7 cellular contexts compared by ENCODE assay signal in genomic region chr11:86115542-86116385, GRCh38. TPM values are rescaled to one million over a fixed set of nuclear protein-coding genes. Genes with fewer than 3 reads are reported as not detected.
DNase-seq lines count a peak whose midpoint lies in the region; ATAC-seq and TF ChIP-seq lines count a peak whose summit lies in the region.

No MANE protein-coding gene starts in this region.

- TF ChIP-seq EP300 in sigmoid colon (IDR thresholded peaks at IDR 0.05), result no peak

- H3K27ac Mint-ChIP-seq in activated CD8-positive, alpha-beta T cell treated with anti-CD3 and anti-CD28 coated beads for 36 hours, result peak overlapping the region; percentile 84

- H3K36me3 ChIP-seq in sigmoid colon, result no peaks in the 10 kb centered on the region

- H3K27me3 Mint-ChIP-seq in activated CD8-positive, alpha-beta T cell treated with anti-CD3 and anti-CD28 coated beads for 36 hours, result peaks cover 2% of the 10 kb centered on the region

- peak overlapping the region; percentile 41 for H3K4me3 Mint-ChIP-seq in activated CD8-positive, alpha-beta T cell treated with anti-CD3 and anti-CD28 coated beads for 36 hours

- peak; percentile 24 for ATAC-seq in GM19043 (IDR thresholded peaks at IDR 0.05; ENCODE audit: low read depth, unreplicated experiment)
- ATAC-seq in HG02973 (IDR thresholded peaks at IDR 0.05; ENCODE audit: unreplicated experiment), result peak; percentile 34
- peak; percentile 71 for ATAC-seq in activated CD8-positive, alpha-beta T cell treated with anti-CD3 and anti-CD28 coated beads for 36 hours

- no peaks in the 10 kb centered on the region for H3K27me3 ChIP-seq in sigmoid colon

- H3K9me3 ChIP-seq in sigmoid colon, result no peaks in the 10 kb centered on the region

- no peak for DNase-seq in activated CD8-positive, alpha-beta T cell treated with anti-CD3 and anti-CD28 coated beads for 36 hours
- DNase-seq in sigmoid colon (no peak), NCI-H446 treated with DMSO at 0.1 percent for 48 hours (lab: John Stamatoyannopoulos, UW) (no peak), NCI-H2107 treated with DMSO at 0.1 percent for 48 hours (lab: John Stamatoyannopoulos, UW; ENCODE audit: unreplicated experiment) (no peak), DMS153 treated with DMSO at 0.1 percent for 48 hours (lab: John Stamatoyannopoulos, UW; ENCODE audit: unreplicated experiment) (no peak)

- no peak for TF ChIP-seq CTCF in activated CD8-positive, alpha-beta T cell treated with anti-CD3 and anti-CD28 coated beads for 36 hours (IDR thresholded peaks at IDR 0.05)
- TF ChIP-seq CTCF in sigmoid colon (IDR thresholded peaks at IDR 0.05), result no peak

- POLR2A ChIA-PET in activated CD8-positive, alpha-beta T cell treated with anti-CD3 and anti-CD28 coated beads for 36 hours (lab: Charles Lee), result interaction anchor here (1.0 to 1.1 kb wide), 3 partner anchors 68 to 99 kb away, joined by 3 to 4 read pairs (median 3); no protein-coding TSS in a partner anchor

- CTCF ChIA-PET in activated CD8-positive, alpha-beta T cell treated with anti-CD3 and anti-CD28 coated beads for 36 hours (lab: Charles Lee), result interaction anchor here (0.8 to 3.6 kb wide), 7 partner anchors 12 to 261 kb away, joined by 3 to 13 read pairs (median 4); partner anchors contain the start of genes CCDC83 and PICALM

- peak overlapping the region; percentile 35 to 66 (median 60) for H3K27ac ChIP-seq in sigmoid colon

- H3K36me3 Mint-ChIP-seq in activated CD8-positive, alpha-beta T cell treated with anti-CD3 and anti-CD28 coated beads for 36 hours (ENCODE audit: low read depth), result no peaks in the 10 kb centered on the region

- no peaks in the 10 kb centered on the region for H3K9me3 Mint-ChIP-seq in activated CD8-positive, alpha-beta T cell treated with anti-CD3 and anti-CD28 coated beads for 36 hours

- H3K4me1 Mint-ChIP-seq in activated CD8-positive, alpha-beta T cell treated with anti-CD3 and anti-CD28 coated beads for 36 hours (ENCODE audit: low read depth), result peaks cover 29% of the 10 kb centered on the region

- WGBS in sigmoid colon, 2 donors, result 89 to 91% methylated on average over 3 of the region's 3 CpGs

- peaks cover 0 to 35% (median 34%) of the 10 kb centered on the region in 4 donors for H3K4me1 ChIP-seq in sigmoid colon

- intact Hi-C loops in activated CD8-positive, alpha-beta T cell treated with anti-CD3 and anti-CD28 coated beads for 36 hours (cut with micrococcal nuclease), result loop anchor here (5.0 kb wide), 2 partner anchors 68 to 77 kb away; no protein-coding TSS in a partner anchor
- intact Hi-C loops in sigmoid colon (cut with DNase I), result no loop called here

- no peak for TF ChIP-seq POLR2A in sigmoid colon (IDR thresholded peaks at IDR 0.05)

- no peak overlapping the region for H3K4me3 ChIP-seq in sigmoid colon

RNA-seq across cellular contexts. Expression of gene PICALM, which starts 46.9 kb away (rescaled TPM):
- total RNA-seq in activated CD8-positive, alpha-beta T cell treated with anti-CD3 and anti-CD28 coated beads for 36 hours, result 10 to 100 TPM; 57.5 to 61.2 TPM
- 100 to 1,000 TPM; 213 to 250 (median 230) TPM for total RNA-seq in sigmoid colon
- 100 to 1,000 TPM in 1 of 3 donors, 10 to 100 TPM in 2; 55.3 to 100 (median 81.1) TPM for polyA plus RNA-seq in sigmoid colon
